Comparison of ENCODE assay signal across 32 cellular contexts in genomic region chr2:186381573-186381972, GRCh38.
"Had no signal": no experiment of that assay in that cellular context is flagged by ENCODE, and none has a peak within 500 bp of the region (broad histone marks: within the 10 kb centered on the region; RNA-seq: fewer than 3 reads in every experiment).

No MANE protein-coding gene starts in this region.

- H3K4me2 ChIP-seq: neural progenitor cell had no signal

- H3K27ac ChIP-seq: left lung, lower lobe of right lung, neural progenitor cell, neutrophil, ovary, right atrium auricular region, skin epidermis, stomach, testis, thyroid gland, transverse colon, upper lobe of left lung, vagina had no signal

- DNase-seq: hypothalamus; immature natural killer cell; kidney; left colon; lower lobe of right lung; mammary epithelial cell; mesenchymal stem cell; naive B cell; natural killer cell; nephron progenitor cell; occipital lobe; stimulated activated CD4-positive, alpha-beta T cell treated with anti-CD3 and anti-CD28 coated beads, Interleukin-12 subunit alpha, Interleukin-12 subunit beta, amount 100 ng/mL, for 4 hours; stimulated activated CD4-positive, alpha-beta T cell treated with anti-CD3 and anti-CD28 coated beads, Interleukin-15, amount 100 ng/mL, for 24 hours; stimulated activated CD4-positive, alpha-beta T cell treated with anti-CD3 and anti-CD28 coated beads, Interleukin-2, amount 100 ng/mL, for 24 hours; stimulated activated CD4-positive, alpha-beta T cell treated with anti-CD3 and anti-CD28 coated beads, Interleukin-4, amount 100 ng/mL, for 1 hour; stimulated activated naive B cell treated with anti-CD40 and anti-IgM and Interleukin-4, amounts not matched to agents 10 μg/mL and 1 μg/mL and 100 μg/mL, for 72 hours; stimulated activated naive CD8-positive, alpha-beta T cell treated with anti-CD3 and anti-CD28 coated beads, Interleukin-15, Interleukin-2, amounts not matched to agents 100 U/mL and 50 U/mL, for 24 hours; stomach; testis; thyroid gland; transverse colon had no signal

- H3K27me3 ChIP-seq: left lung, neural progenitor cell, neutrophil, ovary, right atrium auricular region, stomach, testis, thyroid gland, transverse colon, upper lobe of left lung, vagina had no signal

- ATAC-seq: left colon; left lung; lower lobe of right lung; natural killer cell; sciatic nerve; stimulated activated naive B cell treated with anti-CD40 and anti-IgM and Interleukin-4, amounts not matched to agents 10 μg/mL and 1 μg/mL and 100 μg/mL, for 72 hours; stimulated activated naive CD8-positive, alpha-beta T cell treated with anti-CD3 and anti-CD28 coated beads, Interleukin-15, Interleukin-2, amounts not matched to agents 100 U/mL and 50 U/mL, for 24 hours had no signal

- H3K9me3 ChIP-seq: ovary, testis, thyroid gland had no signal

- H2AFZ ChIP-seq: neural progenitor cell had no signal

- H3K27ac Mint-ChIP-seq: immature natural killer cell; mesothelial cell of epicardium; natural killer cell; nephron progenitor cell; neural progenitor cell; progenitor cell of endocrine pancreas; stimulated activated naive B cell treated with anti-CD40 and anti-IgM and Interleukin-4, amounts not matched to agents 10 μg/mL and 1 μg/mL and 100 μg/mL, for 72 hours had no signal

- H3K4me1 Mint-ChIP-seq: immature natural killer cell, nephron progenitor cell, neural progenitor cell had no signal

- H3K4me3 ChIP-seq: left lung, lower lobe of right lung, neural progenitor cell, ovary, right atrium auricular region, skin epidermis, stomach, testis, thyroid gland, transverse colon, upper lobe of left lung, vagina had no signal

- H3K27me3 Mint-ChIP-seq: naive B cell; progenitor cell of endocrine pancreas; stimulated activated naive B cell treated with anti-CD40 and anti-IgM and Interleukin-4, amounts not matched to agents 10 μg/mL and 1 μg/mL and 100 μg/mL, for 72 hours had no signal

- H3K9ac ChIP-seq: neural progenitor cell had no signal

- H3K36me3 ChIP-seq: left lung, lower lobe of right lung, neural progenitor cell, neutrophil, ovary, right atrium auricular region, thyroid gland, upper lobe of left lung had no signal

- H3K4me3 Mint-ChIP-seq: immature natural killer cell; mesothelial cell of epicardium; naive B cell; natural killer cell; nephron progenitor cell; neural progenitor cell; stimulated activated naive B cell treated with anti-CD40 and anti-IgM and Interleukin-4, amounts not matched to agents 10 μg/mL and 1 μg/mL and 100 μg/mL, for 72 hours had no signal

- H3K4me1 ChIP-seq: left lung, lower lobe of right lung, neural progenitor cell, right atrium auricular region, testis, thyroid gland, transverse colon, upper lobe of left lung, vagina had no signal
